15 cellular contexts compared by ENCODE assay signal in the genomic region with DNA sequence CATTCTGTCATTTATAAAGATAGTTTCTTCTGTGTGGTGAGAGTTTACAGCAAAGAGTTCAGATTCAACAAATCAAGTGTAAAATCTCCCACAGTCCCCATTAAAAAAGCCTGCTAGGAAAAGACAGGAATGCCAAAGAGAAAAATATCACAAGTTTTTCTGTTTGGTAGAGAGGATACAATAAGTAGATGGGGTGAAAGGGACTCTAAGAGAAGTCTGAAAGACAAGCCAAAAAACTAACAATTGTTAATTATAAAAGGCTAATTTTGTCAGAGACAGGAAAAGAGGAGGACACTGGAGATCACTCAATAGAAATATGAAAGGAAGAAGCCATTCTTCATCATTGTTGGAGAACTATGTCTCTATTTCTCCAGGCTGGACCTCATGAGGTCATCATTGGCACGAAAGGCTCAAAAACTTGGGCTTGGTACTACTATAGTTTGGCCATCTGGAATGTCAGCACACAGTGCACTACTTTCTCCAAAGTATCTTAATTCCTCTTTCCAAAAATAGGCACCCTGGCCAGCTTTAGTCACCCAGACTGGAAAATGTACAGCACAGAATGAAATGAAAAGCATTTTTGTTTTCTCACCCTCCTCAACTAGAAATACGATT. TPM values are rescaled to one million over a fixed set of nuclear protein-coding genes. Genes with fewer than 3 reads are reported as not detected.
DNase-seq lines count a peak whose midpoint lies in the region; ATAC-seq and TF ChIP-seq lines count a peak whose summit lies in the region.
"Had no signal": no experiment of that assay in that cellular context is flagged by ENCODE, and none has a peak within 500 bp of the region (broad histone marks: within the 10 kb centered on the region; RNA-seq: fewer than 3 reads in every experiment).

No MANE protein-coding gene starts in this region.

- DNase-seq in RPMI7951 (ENCODE audit: low read depth) (peak; percentile 53), dorsolateral prefrontal cortex (peak in 3 of 10 donors; percentile 22 to 41 (median 28)), midbrain (lab: John Stamatoyannopoulos, UW) (peak; percentile 11), thoracic aorta (ENCODE audit: low spot score) (no peak)
- DNase-seq: activated CD4-positive, alpha-beta T cell treated with anti-CD3 and anti-CD28 coated beads, Interleukin-2, amount 10 ng/mL, durations not matched to agents 7 days and 5 days; CD4-positive, CD25-positive, alpha-beta regulatory T cell; GDM1; NCI-H226; stimulated activated CD4-positive, alpha-beta T cell treated with anti-CD3 and anti-CD28 coated beads, Interleukin-4, amount 100 ng/mL, for 4 hours; T-helper 17 cell had no signal

- H3K36me3 ChIP-seq in thoracic aorta = no peaks in the 10 kb centered on the region
- H3K36me3 ChIP-seq: HAP-1 had no signal

- H3K4me3 ChIP-seq in dorsolateral prefrontal cortex (peak overlapping the region in 15 of 59 donors; percentile 1 to 44 (median 7)), thoracic aorta (peak overlapping the region; percentile 37)
- H3K4me3 ChIP-seq: HAP-1, lung had no signal

- H3K4me1 ChIP-seq in thoracic aorta (ENCODE audit: control insufficient read depth in 1 of 2, low read depth in 2 of 2) = peaks cover 0 to 11% of the 10 kb centered on the region in 2 donors

- peak overlapping the region in 54 of 59 donors; percentile 4 to 82 (median 66) for H3K27ac ChIP-seq in dorsolateral prefrontal cortex
- peak overlapping the region; percentile 12 to 46 for H3K27ac ChIP-seq in thoracic aorta

- H3K9me3 ChIP-seq in thoracic aorta = no peaks in the 10 kb centered on the region
- H3K9me3 ChIP-seq: HAP-1 had no signal

- ATAC-seq in thoracic aorta (ENCODE audit: insufficient number of reproducible peaks, low FRiP score, low read depth) (peak; percentile 78), GM21717 (IDR thresholded peaks at IDR 0.05; ENCODE audit: unreplicated experiment) (no peak), HG03378 (IDR thresholded peaks at IDR 0.05; ENCODE audit: unreplicated experiment) (no peak), HG02981 (IDR thresholded peaks at IDR 0.05; ENCODE audit: unreplicated experiment) (no peak)
- ATAC-seq: T-helper 17 cell had no signal

- intact Hi-C loops in dorsolateral prefrontal cortex (cut with DNase I) = loop anchor here (2.0 to 10.0 kb wide), 4 partner anchors 46 to 248 kb away; no protein-coding TSS in a partner anchor

- TF ChIP-seq CTCF in dorsolateral prefrontal cortex (IDR thresholded peaks at IDR 0.05 in 54 of 56, conservative IDR thresholded peaks at IDR 0.05 in 2 of 56; ENCODE audit: low read depth in 1 of 56, partially characterized antibody in 56 of 56) (no peak), thoracic aorta (IDR thresholded peaks at IDR 0.05) (no peak)

- H3K27me3 ChIP-seq in dorsolateral prefrontal cortex = no peaks in the 10 kb centered on the region
- no peaks in the 10 kb centered on the region for H3K27me3 ChIP-seq in thoracic aorta (replicated peaks; ENCODE audit: insufficient read depth)

RNA-seq across cellular contexts. Expression of a gene that starts 0.5 kb away (rescaled TPM):
- total RNA-seq in RPMI7951 (2014; rRNA removed; shearing (Covaris generic)) = 0.48 and 0.49 TPM in 2 replicates
- total RNA-seq in dorsolateral prefrontal cortex (10 to 100 TPM; 19.1 to 75.9 (median 33.1) TPM), thoracic aorta (under 1 TPM; 0.27 to 0.56 TPM)
- total RNA-seq: activated CD4-positive, alpha-beta T cell treated with anti-CD3 and anti-CD28 coated beads, Interleukin-2, amount 10 ng/mL, durations not matched to agents 7 days and 5 days had no signal

Comparison
In these comparisons a context has a peak if more than half of its experiments do, and no peak if none do; other contexts are left out.
1. RNA of a gene that starts 0.5 kb away (total RNA-seq): 19.1 to 75.9 TPM in dorsolateral prefrontal cortex; 0.27 to 0.56 TPM in thoracic aorta and 0.48 to 0.49 TPM in RPMI7951; every median in the first group is over 10 times any median in the second.